Comparison of ENCODE assay signal across 29 cellular contexts in the genomic region with DNA sequence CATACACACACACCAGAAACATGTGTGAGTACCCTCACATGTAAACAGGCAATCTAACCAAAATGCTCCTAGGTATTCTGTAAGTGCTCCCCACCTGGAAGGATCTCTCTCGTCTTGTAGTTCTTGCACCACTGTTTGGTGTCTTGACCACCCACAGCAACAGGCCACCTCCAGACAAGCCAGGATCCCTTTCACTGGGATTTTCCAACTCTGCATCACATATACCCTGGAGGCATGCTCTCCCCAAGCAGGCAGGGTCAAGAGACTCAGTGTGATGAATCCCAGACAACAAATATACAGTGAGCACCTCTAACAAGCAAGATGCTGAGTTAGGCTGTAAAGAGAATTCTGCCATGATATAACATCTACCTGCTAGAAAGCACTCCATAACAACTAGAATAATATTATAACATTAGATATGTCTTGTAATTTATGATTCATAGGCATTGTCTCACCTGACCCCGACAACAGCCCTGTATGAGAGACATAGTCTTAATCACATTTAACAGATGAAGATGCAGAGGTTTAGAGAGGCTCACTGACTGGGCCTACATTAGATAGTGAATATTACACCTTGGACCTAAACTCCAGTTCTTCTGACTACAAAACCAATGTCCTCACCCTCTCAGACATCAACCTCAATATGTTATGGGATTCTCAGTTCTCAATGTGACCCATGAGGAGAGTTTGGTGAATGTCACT.
A peak's percentile ranks its signal among the peaks of the same experiment; 100 is the strongest.
DNase-seq lines count a peak whose midpoint lies in the region; ATAC-seq and TF ChIP-seq lines count a peak whose summit lies in the region.
"Had no signal": no experiment of that assay in that cellular context is flagged by ENCODE, and none has a peak within 500 bp of the region (broad histone marks: within the 10 kb centered on the region; RNA-seq: fewer than 3 reads in every experiment).

No MANE protein-coding gene starts in this region.

- in situ Hi-C loops in mammary epithelial cell (cut with MboI; ENCODE audit: low sequenced_read_pairs in 2 of 2) (no loop called here), HAP-1 (cut with MboI; ENCODE audit: low sequenced_read_pairs) (no loop called here)

- no peak overlapping the region for H2AFZ ChIP-seq in mammary epithelial cell (ENCODE audit: low read depth, low read length)
- H2AFZ ChIP-seq: PC-9 had no signal

- H3K79me2 ChIP-seq in mammary epithelial cell (ENCODE audit: insufficient read depth, low read length) = no peaks in the 10 kb centered on the region

- POLR2A ChIA-PET in MCF 10A (lab: Yijun Ruan, JAX) = no interaction called here

- CTCF ChIA-PET in mammary epithelial cell (lab: Charles Lee; ENCODE audit: low non-redundant PET) (no interaction called here), MCF 10A (lab: Yijun Ruan, JAX) (no interaction called here)

- H3K27me3 Mint-ChIP-seq in MCF 10A (ENCODE audit: insufficient read depth, unreplicated experiment) = no peaks in the 10 kb centered on the region
- H3K27me3 Mint-ChIP-seq in T-helper 17 cell = no peaks in the 10 kb centered on the region
- H3K27me3 Mint-ChIP-seq: activated T-cell treated with anti-CD3 and anti-CD28 coated beads, Interleukin-2, amount 50 U/mL, for 24 hours; progenitor cell of endocrine pancreas had no signal

- H3K9me3 Mint-ChIP-seq in MCF 10A (ENCODE audit: unreplicated experiment) = no peaks in the 10 kb centered on the region
- H3K9me3 Mint-ChIP-seq: HFFc6, neural progenitor cell had no signal

- H3K36me3 ChIP-seq in mammary epithelial cell (ENCODE audit: insufficient read depth, low read length) (no peaks in the 10 kb centered on the region), thymus (ENCODE audit: control insufficient read depth, insufficient read depth) (no peaks in the 10 kb centered on the region), HAP-1 (replicated peaks) (no peaks in the 10 kb centered on the region)
- H3K36me3 ChIP-seq: brain microvascular endothelial cell, lower lobe of right lung, neural progenitor cell, right lobe of liver had no signal

- H3K36me3 Mint-ChIP-seq in MCF 10A (ENCODE audit: insufficient read depth, unreplicated experiment) = no peaks in the 10 kb centered on the region
- H3K36me3 Mint-ChIP-seq in T-helper 17 cell (ENCODE audit: low read depth) = no peaks in the 10 kb centered on the region
- H3K36me3 Mint-ChIP-seq: neural progenitor cell had no signal

- H3K4me3 ChIP-seq in mammary epithelial cell (replicated peaks in 1 of 3; ENCODE audit: insufficient read depth in 1 of 3, low read depth in 2 of 3, low read length in 3 of 3) (no peak overlapping the region), fibroblast of villous mesenchyme (ENCODE audit: low read depth, low read length) (no peak overlapping the region), thymus (ENCODE audit: low read length) (no peak overlapping the region), HAP-1 (no peak overlapping the region)
- H3K4me3 ChIP-seq: lower lobe of right lung, neural progenitor cell, PC-9, right lobe of liver had no signal

- no peaks in the 10 kb centered on the region for H3K9me3 ChIP-seq in mammary epithelial cell (replicated peaks; ENCODE audit: insufficient read depth, low read length)
- H3K9me3 ChIP-seq in T-helper 17 cell (ENCODE audit: control insufficient read depth, low read length, poor library complexity, severe bottlenecking) = no peaks in the 10 kb centered on the region
- no peaks in the 10 kb centered on the region for H3K9me3 ChIP-seq in thymus (ENCODE audit: control insufficient read depth)
- no peaks in the 10 kb centered on the region for H3K9me3 ChIP-seq in HAP-1
- H3K9me3 ChIP-seq: Caco-2, lower lobe of right lung, right lobe of liver had no signal

- BruUV-seq in mammary epithelial cell (replicated peaks; lab: Mats Ljungman, UMichigan) (no TSS peak), MCF 10A (replicated peaks; lab: Mats Ljungman, UMichigan) (no TSS peak)

- H3K4me1 ChIP-seq in mammary epithelial cell (ENCODE audit: insufficient read depth, low read length) (peaks cover 8% of the 10 kb centered on the region), thymus (ENCODE audit: control insufficient read depth, insufficient read depth, low read length) (peaks cover 8% of the 10 kb centered on the region), HAP-1 (peaks cover 12% of the 10 kb centered on the region)
- H3K4me1 ChIP-seq: Caco-2, lower lobe of right lung, neural progenitor cell, right lobe of liver had no signal

- H3K4me3 Mint-ChIP-seq in MCF 10A (ENCODE audit: unreplicated experiment) (no peak overlapping the region), T-helper 17 cell (no peak overlapping the region)
- H3K4me3 Mint-ChIP-seq: activated T-cell treated with anti-CD3 and anti-CD28 coated beads, Interleukin-2, amount 50 U/mL, for 24 hours; HFFc6; neural progenitor cell had no signal

- no peak for ATAC-seq in T-helper 17 cell
- no peak for ATAC-seq in GM21576 (IDR thresholded peaks at IDR 0.05; ENCODE audit: unreplicated experiment)
- ATAC-seq in HG03439 (IDR thresholded peaks at IDR 0.05; ENCODE audit: unreplicated experiment) = no peak
- ATAC-seq: lower lobe of right lung, right lobe of liver had no signal

- H3K4me2 ChIP-seq in mammary epithelial cell (ENCODE audit: insufficient read depth, low read depth, low read length) = no peak overlapping the region
- H3K4me2 ChIP-seq: PC-9 had no signal

- no peak overlapping the region for H3K27ac ChIP-seq in mammary epithelial cell (ENCODE audit: insufficient read depth, low read depth, low read length)
- peak overlapping the region; percentile 1 for H3K27ac ChIP-seq in thymus (ENCODE audit: low read depth)
- H3K27ac ChIP-seq: brain microvascular endothelial cell, lower lobe of right lung, neural progenitor cell, PC-9, right lobe of liver had no signal

- H3K27me3 ChIP-seq in mammary epithelial cell (ENCODE audit: insufficient read depth, low read length) (no peaks in the 10 kb centered on the region), thymus (ENCODE audit: control insufficient read depth, insufficient read depth) (no peaks in the 10 kb centered on the region), HAP-1 (ENCODE audit: low read depth) (no peaks in the 10 kb centered on the region)
- H3K27me3 ChIP-seq: brain microvascular endothelial cell, neural progenitor cell, right lobe of liver had no signal

- no peaks in the 10 kb centered on the region for H3K4me1 Mint-ChIP-seq in MCF 10A (ENCODE audit: insufficient read depth, unreplicated experiment)
- peaks cover 17% of the 10 kb centered on the region for H3K4me1 Mint-ChIP-seq in T-helper 17 cell
- H3K4me1 Mint-ChIP-seq: neural progenitor cell had no signal

- H4K20me1 ChIP-seq in mammary epithelial cell (ENCODE audit: insufficient read depth, low read length) = no peaks in the 10 kb centered on the region

- no peak overlapping the region for H3K27ac Mint-ChIP-seq in MCF 10A (ENCODE audit: low read depth, unreplicated experiment)
- peak overlapping the region; percentile 5 for H3K27ac Mint-ChIP-seq in T-helper 17 cell
- H3K27ac Mint-ChIP-seq: activated T-cell treated with anti-CD3 and anti-CD28 coated beads, Interleukin-2, amount 50 U/mL, for 24 hours; HFFc6; neural progenitor cell had no signal

- H3K9ac ChIP-seq in mammary epithelial cell (ENCODE audit: insufficient read depth, low read length) = no peak overlapping the region
- H3K9ac ChIP-seq: neural progenitor cell had no signal

- TF ChIP-seq CTCF in mammary epithelial cell (conservative IDR thresholded peaks at IDR 0.05 in 1 of 2, IDR thresholded peaks at IDR 0.05 in 1 of 2; ENCODE audit: extremely low read depth in 1 of 2, insufficient read depth in 1 of 2, low read depth in 1 of 2, low read length in 2 of 2) (no peak), MCF 10A (IDR thresholded peaks at IDR 0.05; ENCODE audit: unreplicated experiment) (no peak), fibroblast of villous mesenchyme (IDR thresholded peaks at IDR 0.05; ENCODE audit: insufficient read depth, low read depth, low read length) (no peak)

- peak; percentile 51 for DNase-seq in mammary epithelial cell
- DNase-seq in MCF 10A (ENCODE audit: unreplicated experiment) = no peak
- DNase-seq in T-helper 17 cell = no peak
- DNase-seq in fibroblast of villous mesenchyme (ENCODE audit: low read depth) = peak; percentile 20
- DNase-seq in HAP-1 (ENCODE audit: low spot score in 2 of 2) = no peak
- DNase-seq: activated CD4-positive, CD25-positive, alpha-beta regulatory T cell; activated naive CD4-positive, alpha-beta T cell treated with Interleukin-2 at 50 U/mL for 16 hours; activated T-cell treated with anti-CD3 and anti-CD28 coated beads, Interleukin-2, amount 50 U/mL, for 24 hours; amniotic stem cell; brain microvascular endothelial cell; Caco-2; DMS79; head of caudate nucleus; HFFc6; kidney glomerular epithelial cell; lower lobe of right lung; MM.1S; NCI-H2029; NCI-H524 treated with DMSO at 0.1 percent for 48 hours; PC-9; right lobe of liver; SHP77 treated with DMSO at 0.1 percent for 48 hours; stimulated activated CD4-positive, alpha-beta T cell treated with anti-CD3 and anti-CD28 coated beads, Interleukin-2, amount 100 ng/mL, for 48 hours; substantia nigra had no signal

- 46% methylated on average over 2 of the region's 2 CpGs for WGBS in mammary epithelial cell (ENCODE audit: low coverage, missing lambda C conversion rate)
- 97% methylated on average over 2 of the region's 2 CpGs for WGBS in thymus

- dilution Hi-C loops in mammary epithelial cell (cut with HindIII; ENCODE audit: low sequenced_read_pairs) = no loop called here

- intact Hi-C loops in mammary epithelial cell (cut with micrococcal nuclease) (no loop called here), MCF 10A (cut with micrococcal nuclease) (no loop called here)

Comparison
In these comparisons a context has a peak if more than half of its experiments do, and no peak if none do; other contexts are left out.
1. DNase-seq: peak in mammary epithelial cell (single experiment) and fibroblast of villous mesenchyme (single experiment); none in MCF 10A (single experiment), T-helper 17 cell (0 of 3) and HAP-1 (0 of 2).